16 cellular contexts compared by ENCODE assay signal in the genomic region with DNA sequence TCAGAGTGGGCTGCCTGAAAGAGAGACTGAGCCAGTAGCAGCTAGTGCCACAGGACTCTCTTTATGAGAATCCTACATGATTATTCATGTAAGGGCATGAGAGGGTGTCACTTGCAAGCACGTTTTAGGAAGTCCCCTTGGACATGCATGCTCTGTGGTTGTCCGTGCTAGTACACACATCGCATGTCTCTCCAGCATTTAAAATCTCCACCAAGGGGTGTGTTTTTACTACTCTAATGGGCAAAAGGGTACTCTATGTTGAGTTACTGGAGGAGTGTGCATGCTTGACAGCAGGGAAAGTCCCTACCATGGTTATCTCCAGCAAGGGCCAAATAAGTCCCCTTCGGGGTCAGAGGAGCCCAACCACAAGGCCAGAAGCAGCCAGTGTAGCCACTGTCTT.
DNase-seq lines count a peak whose midpoint lies in the region; ATAC-seq and TF ChIP-seq lines count a peak whose summit lies in the region.
"Had no signal": no experiment of that assay in that cellular context is flagged by ENCODE, and none has a peak within 500 bp of the region (broad histone marks: within the 10 kb centered on the region; RNA-seq: fewer than 3 reads in every experiment).

No MANE protein-coding gene starts in this region.

- CTCF ChIA-PET in MCF 10A (lab: Yijun Ruan, JAX), result interaction anchor here (0.7 to 1.0 kb wide), 2 partner anchors 14 to 571 kb away, joined by 3 to 4 read pairs; no protein-coding TSS in a partner anchor

- no peaks in the 10 kb centered on the region for H3K36me3 Mint-ChIP-seq in stimulated activated memory B cell treated with anti-CD40 and anti-IgM and Interleukin-4, amounts not matched to agents 10 μg/mL and 1 μg/mL and 100 μg/mL, for 72 hours
- H3K36me3 Mint-ChIP-seq in HFFc6 (ENCODE audit: low read depth) (peaks cover 5% of the 10 kb centered on the region; the same call in 1 of the 2 replicates), MCF 10A (ENCODE audit: insufficient read depth, unreplicated experiment) (no peaks in the 10 kb centered on the region)
- H3K36me3 Mint-ChIP-seq: activated naive CD8-positive, alpha-beta T cell; CD14-positive monocyte had no signal

- no peaks in the 10 kb centered on the region for H3K27me3 Mint-ChIP-seq in stimulated activated memory B cell treated with anti-CD40 and anti-IgM and Interleukin-4, amounts not matched to agents 10 μg/mL and 1 μg/mL and 100 μg/mL, for 72 hours
- H3K27me3 Mint-ChIP-seq in HFFc6 (ENCODE audit: insufficient read depth) (no peaks in the 10 kb centered on the region; the same call in 1 of the 2 replicates), MCF 10A (ENCODE audit: insufficient read depth, unreplicated experiment) (no peaks in the 10 kb centered on the region)

- no peak overlapping the region for H3K27ac ChIP-seq in gastroesophageal sphincter
- H3K27ac ChIP-seq: pancreas, spleen, testis, VCaP had no signal

- no peaks in the 10 kb centered on the region for H3K27me3 ChIP-seq in gastroesophageal sphincter
- H3K27me3 ChIP-seq: pancreas, spleen, testis had no signal

- H3K4me1 Mint-ChIP-seq in stimulated activated memory B cell treated with anti-CD40 and anti-IgM and Interleukin-4, amounts not matched to agents 10 μg/mL and 1 μg/mL and 100 μg/mL, for 72 hours, result no peaks in the 10 kb centered on the region
- H3K4me1 Mint-ChIP-seq in HFFc6 (ENCODE audit: low read depth), result peaks cover 27% of the 10 kb centered on the region
- peaks cover 30% of the 10 kb centered on the region for H3K4me1 Mint-ChIP-seq in MCF 10A (ENCODE audit: insufficient read depth, unreplicated experiment)
- H3K4me1 Mint-ChIP-seq: CD14-positive monocyte had no signal

- TF ChIP-seq CTCF in gastroesophageal sphincter (IDR thresholded peaks at IDR 0.05) (no peak), HFFc6 (IDR thresholded peaks at IDR 0.05) (no peak), MCF 10A (IDR thresholded peaks at IDR 0.05; ENCODE audit: unreplicated experiment) (no peak)

- no peaks in the 10 kb centered on the region for H3K4me1 ChIP-seq in gastroesophageal sphincter
- H3K4me1 ChIP-seq: pancreas, spleen, testis had no signal

- ATAC-seq in GM19023 (IDR thresholded peaks at IDR 0.05; ENCODE audit: unreplicated experiment), result peak; percentile 81
- peak; percentile 59 for ATAC-seq in GM21786 (IDR thresholded peaks at IDR 0.05; ENCODE audit: unreplicated experiment)
- ATAC-seq in HG03066 (IDR thresholded peaks at IDR 0.05; ENCODE audit: low read depth, unreplicated experiment), result peak; percentile 54
- peak; percentile 40 for ATAC-seq in stimulated activated memory B cell treated with anti-CD40 and anti-IgM and Interleukin-4, amounts not matched to agents 10 μg/mL and 1 μg/mL and 100 μg/mL, for 72 hours
- ATAC-seq in gastroesophageal sphincter, result no peak
- ATAC-seq: pancreas had no signal

- POLR2A ChIA-PET in MCF 10A (lab: Yijun Ruan, JAX), result no interaction called here

- no peaks in the 10 kb centered on the region for H3K36me3 ChIP-seq in gastroesophageal sphincter
- H3K36me3 ChIP-seq: pancreas, spleen had no signal

- H3K9me3 ChIP-seq in gastroesophageal sphincter, result peaks cover 0 to 11% (median 0%) of the 10 kb centered on the region in 3 donors
- H3K9me3 ChIP-seq: pancreas, spleen, testis had no signal

- H3K27ac Mint-ChIP-seq in stimulated activated memory B cell treated with anti-CD40 and anti-IgM and Interleukin-4, amounts not matched to agents 10 μg/mL and 1 μg/mL and 100 μg/mL, for 72 hours, result no peak overlapping the region
- H3K27ac Mint-ChIP-seq in HFFc6, result no peak overlapping the region
- H3K27ac Mint-ChIP-seq in MCF 10A (ENCODE audit: low read depth, unreplicated experiment), result no peak overlapping the region
- H3K27ac Mint-ChIP-seq: activated naive CD8-positive, alpha-beta T cell; CD14-positive monocyte had no signal

- BruUV-seq in MCF 10A (replicated peaks; lab: Mats Ljungman, UMichigan), result no TSS peak

- no peak for TF ChIP-seq EP300 in gastroesophageal sphincter (IDR thresholded peaks at IDR 0.05)

- H3K9me3 Mint-ChIP-seq in stimulated activated memory B cell treated with anti-CD40 and anti-IgM and Interleukin-4, amounts not matched to agents 10 μg/mL and 1 μg/mL and 100 μg/mL, for 72 hours, result no peaks in the 10 kb centered on the region
- H3K9me3 Mint-ChIP-seq in HFFc6 (no peaks in the 10 kb centered on the region), MCF 10A (ENCODE audit: unreplicated experiment) (no peaks in the 10 kb centered on the region)

- TF ChIP-seq POLR2A in gastroesophageal sphincter (IDR thresholded peaks at IDR 0.05), result no peak

- WGBS in gastroesophageal sphincter (ENCODE audit: low coverage in 1 of 2), 2 donors, result 86 to 100% methylated on average over 2 to 4 of the region's 4 CpGs

- intact Hi-C loops in MCF 10A (cut with micrococcal nuclease), result loop anchor here (10.0 kb wide), 1 partner anchor 329 kb away; no protein-coding TSS in a partner anchor

- H3K4me3 Mint-ChIP-seq in stimulated activated memory B cell treated with anti-CD40 and anti-IgM and Interleukin-4, amounts not matched to agents 10 μg/mL and 1 μg/mL and 100 μg/mL, for 72 hours, result no peak overlapping the region
- H3K4me3 Mint-ChIP-seq in HFFc6 (no peak overlapping the region), MCF 10A (ENCODE audit: unreplicated experiment) (no peak overlapping the region)
- H3K4me3 Mint-ChIP-seq: activated naive CD8-positive, alpha-beta T cell; CD14-positive monocyte had no signal

- H3K4me3 ChIP-seq in gastroesophageal sphincter, result no peak overlapping the region
- H3K4me3 ChIP-seq: pancreas, spleen, testis had no signal

- no peak for DNase-seq in HFFc6
- no peak for DNase-seq in MCF 10A (ENCODE audit: unreplicated experiment)
- DNase-seq: caudate nucleus, NCI-H1105, NCI-H2227 treated with DMSO at 0.1 percent for 48 hours, pancreas, spleen, testis had no signal
